In genomic region chr19:6536138-6536671, GRCh38 we compare ENCODE assay signal across 8 cellular contexts. TPM values are rescaled to one million over a fixed set of nuclear protein-coding genes. Genes with fewer than 3 reads are reported as not detected.
DNase-seq lines count a peak whose midpoint lies in the region; ATAC-seq and TF ChIP-seq lines count a peak whose summit lies in the region.

No MANE protein-coding gene starts in this region.

- peaks cover 7 to 20% (median 11%) of the 10 kb centered on the region in 4 donors for H3K4me1 ChIP-seq in esophagus muscularis mucosa

- no peak for TF ChIP-seq POLR2A in esophagus muscularis mucosa (IDR thresholded peaks at IDR 0.05; ENCODE audit: low read depth)

- CTCF ChIA-PET in MCF 10A (lab: Yijun Ruan, JAX): interaction anchor here (0.7 kb wide), 1 partner anchor 986 kb away, joined by 4 read pairs; no protein-coding TSS in a partner anchor

- H3K4me3 ChIP-seq in WERI-Rb-1 (ENCODE audit: low read depth, low read length) (no peak overlapping the region), esophagus muscularis mucosa (no peak overlapping the region)

- peak; percentile 73 for ATAC-seq in GM21737 (IDR thresholded peaks at IDR 0.05; ENCODE audit: unreplicated experiment)
- ATAC-seq in natural killer cell: peak; percentile 89 to 95 (median 93)

- no peak overlapping the region for H3K4me3 Mint-ChIP-seq in MCF 10A (ENCODE audit: unreplicated experiment)
- peak overlapping the region; percentile 37 for H3K4me3 Mint-ChIP-seq in natural killer cell

- WGBS in esophagus muscularis mucosa: 85% methylated on average over 9 of the region's 9 CpGs

- H3K36me3 Mint-ChIP-seq in MCF 10A (ENCODE audit: insufficient read depth, unreplicated experiment): peaks cover 40% of the 10 kb centered on the region
- H3K36me3 Mint-ChIP-seq in natural killer cell: no peaks in the 10 kb centered on the region

- H3K36me3 ChIP-seq in WERI-Rb-1 (peaks cover 7% of the 10 kb centered on the region), esophagus muscularis mucosa (no peaks in the 10 kb centered on the region)

- H3K4me1 Mint-ChIP-seq in MCF 10A (ENCODE audit: insufficient read depth, unreplicated experiment) (peaks cover 30% of the 10 kb centered on the region), natural killer cell (peaks cover 8 to 27% of the 10 kb centered on the region in 2 donors)

- H3K27ac ChIP-seq in WERI-Rb-1: no peak overlapping the region
- H3K27ac ChIP-seq in esophagus muscularis mucosa (replicated peaks in 1 of 4): no peak overlapping the region

- no peaks in the 10 kb centered on the region for H3K9me3 Mint-ChIP-seq in MCF 10A (ENCODE audit: unreplicated experiment)
- H3K9me3 Mint-ChIP-seq in natural killer cell: no peaks in the 10 kb centered on the region

- H3K27ac Mint-ChIP-seq in MCF 10A (ENCODE audit: low read depth, unreplicated experiment) (no peak overlapping the region), natural killer cell (peak overlapping the region; percentile 29 to 45)

- H3K27me3 Mint-ChIP-seq in MCF 10A (ENCODE audit: insufficient read depth, unreplicated experiment) (no peaks in the 10 kb centered on the region), natural killer cell (ENCODE audit: low read depth in 2 of 2) (peaks cover 0 to 20% of the 10 kb centered on the region in 2 donors)

- in situ Hi-C loops in GM13977 (cut with MboI; ENCODE audit: low pct_unique_long_range_greater_than_20kb, low sequenced_read_pairs, unreplicated experiment): no loop called here

- POLR2A ChIA-PET in MCF 10A (lab: Yijun Ruan, JAX): interaction anchor here (0.6 kb wide), 1 partner anchor 105 kb away, joined by 3 read pairs; no protein-coding TSS in a partner anchor

- H3K27me3 ChIP-seq in WERI-Rb-1 (ENCODE audit: insufficient read depth, low read depth, severe bottlenecking) (no peaks in the 10 kb centered on the region), esophagus muscularis mucosa (peaks cover 0 to 56% (median 17%) of the 10 kb centered on the region in 4 donors)

- no peak for TF ChIP-seq CTCF in GM13977 (IDR thresholded peaks at IDR 0.05; ENCODE audit: extremely low read depth, insufficient read depth, missing control alignments)
- no peak for TF ChIP-seq CTCF in WERI-Rb-1 (IDR thresholded peaks at IDR 0.05; ENCODE audit: low read depth, low read length)
- TF ChIP-seq CTCF in MCF 10A (IDR thresholded peaks at IDR 0.05; ENCODE audit: unreplicated experiment): no peak
- no peak for TF ChIP-seq CTCF in natural killer cell (IDR thresholded peaks at IDR 0.05)
- TF ChIP-seq CTCF in esophagus muscularis mucosa (IDR thresholded peaks at IDR 0.05): no peak

- no TSS peak for BruUV-seq in MCF 10A (replicated peaks; lab: Mats Ljungman, UMichigan)

- peak; percentile 97 for DNase-seq in GM13977 (ENCODE audit: low spot score)
- peak; percentile 49 for DNase-seq in KG1 (lab: John Stamatoyannopoulos, UW)
- DNase-seq in WERI-Rb-1: peak; percentile 69
- DNase-seq in MCF 10A (ENCODE audit: unreplicated experiment): peak; percentile 95
- peak; percentile 52 for DNase-seq in natural killer cell
- DNase-seq in esophagus muscularis mucosa (ENCODE audit: extremely low spot score): no peak
- DNase-seq in NCI-H69 (lab: John Stamatoyannopoulos, UW): no peak

- TF ChIP-seq EP300 in esophagus muscularis mucosa (IDR thresholded peaks at IDR 0.05): no peak

- H3K9me3 ChIP-seq in WERI-Rb-1 (ENCODE audit: severe bottlenecking) (peaks cover 8% of the 10 kb centered on the region), esophagus muscularis mucosa (no peaks in the 10 kb centered on the region)

- intact Hi-C loops in MCF 10A (cut with micrococcal nuclease): loop anchor here (5.0 kb wide), 1 partner anchor 41 kb away; no protein-coding TSS in a partner anchor
- intact Hi-C loops in natural killer cell (cut with micrococcal nuclease): no loop called here
- intact Hi-C loops in esophagus muscularis mucosa (cut with DNase I): no loop called here

RNA-seq across cellular contexts. Expression of gene TNFSF9, which starts 5.4 kb away (rescaled TPM):
- 6.2 and 6.9 TPM in 2 replicates for total RNA-seq in MCF 10A (2022)
- total RNA-seq in natural killer cell: 1 to 10 TPM; 3.3 to 6.0 (median 5.6) TPM
- 1 to 10 TPM in 1 of 4 donors, under 1 TPM in 2, not detected in 1; 0.29 to 2.7 (median 0.45) TPM for total RNA-seq in esophagus muscularis mucosa

RNA-seq across cellular contexts. Expression of gene TUBB4A, which starts 34.1 kb away (rescaled TPM):
- total RNA-seq in MCF 10A (2022): not detected in 2 replicates
- total RNA-seq in natural killer cell: 1 to 10 TPM in 2 of 3 donors, under 1 TPM in 1; 0.40 to 2.6 (median 1.8) TPM
- 1 to 10 TPM; 1.7 to 4.7 (median 3.4) TPM for total RNA-seq in esophagus muscularis mucosa

RNA-seq across cellular contexts. Expression of gene DENND1C, which starts 54.6 kb away (rescaled TPM):
- total RNA-seq in MCF 10A (2022): not detected in 2 replicates
- total RNA-seq in natural killer cell: 100 to 1,000 TPM; 175 to 197 (median 188) TPM
- total RNA-seq in esophagus muscularis mucosa: 1 to 10 TPM in 2 of 4 donors, under 1 TPM in 2; 0.13 to 2.8 (median 1.1) TPM

RNA-seq across cellular contexts. Expression of gene CD70, which starts 54.7 kb away (rescaled TPM):
- total RNA-seq in MCF 10A (2022) (13.4 and 14.7 TPM in 2 replicates), natural killer cell (1 to 10 TPM in 2 of 3 donors, under 1 TPM in 1; 0.52 to 1.2 (median 1.2) TPM), esophagus muscularis mucosa (under 1 TPM in 2 of 4 donors, not detected in 2; 0.52 to 0.84 TPM)

Comparison
In these comparisons a context has a peak if more than half of its experiments do, and no peak if none do; other contexts are left out.
1. DNase-seq: peak in GM13977 (single experiment), KG1 (single experiment), WERI-Rb-1 (single experiment), MCF 10A (single experiment) and natural killer cell (single experiment); none in esophagus muscularis mucosa (single experiment) and NCI-H69 (single experiment).
2. RNA of gene DENND1C, which starts 54.6 kb away (total RNA-seq): 175 to 197 TPM in natural killer cell; 0.13 to 2.8 TPM in esophagus muscularis mucosa and not detected in MCF 10A; every median in the first group is over 10 times any median in the second.